Comparison of ENCODE assay signal across 9 cellular contexts in the genomic region with DNA sequence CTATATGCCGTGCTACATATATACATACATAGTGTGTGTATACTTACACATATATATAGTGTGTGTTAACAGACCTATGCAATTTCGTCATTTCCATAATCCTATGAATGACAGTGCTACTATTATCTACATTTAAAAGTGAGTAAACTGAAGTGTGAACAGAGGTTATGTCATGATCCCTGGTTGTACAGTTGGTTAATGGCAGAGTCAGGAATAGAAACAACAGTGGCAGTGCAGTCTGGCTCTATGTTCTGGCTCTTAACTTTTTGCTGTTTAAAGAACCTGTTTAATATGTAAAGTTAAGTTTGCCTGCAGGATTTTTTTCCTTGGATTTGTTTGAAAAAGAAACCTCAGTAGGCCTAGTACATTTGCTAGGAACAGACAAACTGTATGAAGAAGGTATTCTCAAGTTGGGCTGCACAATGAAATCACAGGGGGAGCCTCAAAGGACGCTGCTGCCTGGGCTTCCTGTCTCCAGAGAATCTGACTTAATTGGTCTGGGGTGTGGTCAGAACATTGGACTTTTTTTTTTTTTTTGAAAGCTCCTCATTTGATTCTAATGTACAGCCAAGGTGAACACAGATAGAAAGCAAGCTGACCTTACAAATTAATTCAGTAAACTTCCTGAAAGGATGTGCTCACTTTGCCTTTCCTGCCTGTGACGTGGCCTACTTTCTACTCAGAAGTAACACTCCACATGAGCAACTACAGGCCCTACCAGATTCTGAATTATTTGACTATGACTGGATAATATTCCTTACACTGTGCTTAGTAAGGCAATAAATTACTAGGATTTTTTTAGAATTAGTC. TPM values are rescaled to one million over a fixed set of nuclear protein-coding genes. Genes with fewer than 3 reads are reported as not detected.
DNase-seq lines count a peak whose midpoint lies in the region; ATAC-seq and TF ChIP-seq lines count a peak whose summit lies in the region.
"Had no signal": no experiment of that assay in that cellular context is flagged by ENCODE, and none has a peak within 500 bp of the region (broad histone marks: within the 10 kb centered on the region; RNA-seq: fewer than 3 reads in every experiment).

No MANE protein-coding gene starts in this region.

- H3K4me3 ChIP-seq in left ventricle myocardium inferior (no peak overlapping the region), skeletal muscle satellite cell (ENCODE audit: low read length) (no peak overlapping the region)

- no peaks in the 10 kb centered on the region for H3K27me3 ChIP-seq in left ventricle myocardium inferior (ENCODE audit: low read depth)
- H3K27me3 ChIP-seq in skeletal muscle satellite cell (ENCODE audit: control insufficient read depth, insufficient read depth, low read length), result no peaks in the 10 kb centered on the region
- H3K27me3 ChIP-seq in H9 (ENCODE audit: insufficient read depth, low read length), result no peaks in the 10 kb centered on the region

- H2BK12ac ChIP-seq in H9 (ENCODE audit: insufficient read length, low read depth, low read length), result no peak overlapping the region

- H3K27ac ChIP-seq in left ventricle myocardium inferior (replicated peaks) (peak overlapping the region; percentile 78), H9 (ENCODE audit: insufficient read length, low read depth, low read length) (no peak overlapping the region)

- H3K4me3 Mint-ChIP-seq in H9 (no peak overlapping the region), WTC11 (no peak overlapping the region)

- POLR2A ChIA-PET in WTC11 (lab: Charles Lee), result no interaction called here

- peak; percentile 94 for ATAC-seq in SK-N-SH treated with all-trans-retinoic acid at 6 μM for 48 hours
- no peak for ATAC-seq in WTC11

- H4K91ac ChIP-seq in H9 (ENCODE audit: insufficient read length, low read depth, low read length), result no peak overlapping the region

- H3K4me1 Mint-ChIP-seq in H9 (no peaks in the 10 kb centered on the region), WTC11 (no peaks in the 10 kb centered on the region)

- no peak overlapping the region for H2BK20ac ChIP-seq in H9 (ENCODE audit: low read depth, low read length, poor library complexity, severe bottlenecking)

- no peak overlapping the region for H3K4ac ChIP-seq in H9 (ENCODE audit: low read depth, low read length)

- H3K4me2 ChIP-seq in skeletal muscle satellite cell (ENCODE audit: low read length) (no peak overlapping the region), H9 (ENCODE audit: insufficient read depth, insufficient read length, low read length) (no peak overlapping the region)

- intact Hi-C loops in left ventricle myocardium inferior (cut with micrococcal nuclease), result no loop called here

- DNase-seq in GM03348 (ENCODE audit: low spot score), result peak; percentile 36
- DNase-seq in left ventricle myocardium inferior, result no peak
- DNase-seq in H9, result no peak
- no peak for DNase-seq in NCI-H82 (lab: John Stamatoyannopoulos, UW)
- DNase-seq in WTC11 (ENCODE audit: low spot score), result no peak
- DNase-seq: activated gamma-delta T cell treated with Interleukin-2 at 50 U/mL for 16 hours; effector memory CD4-positive, alpha-beta T cell had no signal

- H4K20me1 ChIP-seq in H9 (ENCODE audit: control insufficient read depth, insufficient read depth, insufficient read length), result no peaks in the 10 kb centered on the region

- H3T11ph ChIP-seq in H9 (ENCODE audit: low read length), result no peak overlapping the region

- H4K5ac ChIP-seq in H9 (ENCODE audit: insufficient read length, low read depth, low read length), result no peak overlapping the region

- H3K23me2 ChIP-seq in H9 (ENCODE audit: insufficient read length, low read depth, low read length, poor library complexity, severe bottlenecking), result no peaks in the 10 kb centered on the region

- no peak overlapping the region for H3K18ac ChIP-seq in H9 (ENCODE audit: insufficient read length, low read depth, low read length)

- no peaks in the 10 kb centered on the region for H3K79me2 ChIP-seq in H9 (ENCODE audit: insufficient read depth, low read length)

- H3K23ac ChIP-seq in H9 (ENCODE audit: insufficient read length, low read depth, low read length), result no peak overlapping the region

- peaks cover 11 to 18% (median 11%) of the 10 kb centered on the region in 3 experiments for H3K36me3 Mint-ChIP-seq in H9 (ENCODE audit: insufficient read depth in 1 of 3, low read depth in 3 of 3)
- peaks cover 23% of the 10 kb centered on the region for H3K36me3 Mint-ChIP-seq in WTC11

- no peak overlapping the region for H2AK5ac ChIP-seq in H9 (ENCODE audit: insufficient read length, low read length)

- TF ChIP-seq CTCF in left ventricle myocardium inferior (IDR thresholded peaks at IDR 0.05; ENCODE audit: borderline replicate concordance), result no peak
- no peak for TF ChIP-seq CTCF in H9 (conservative IDR thresholded peaks at IDR 0.05)
- no peak for TF ChIP-seq CTCF in WTC11 (IDR thresholded peaks at IDR 0.05)

- peaks cover 1% of the 10 kb centered on the region; the same call in 1 of the 2 replicates for H3K27me3 Mint-ChIP-seq in H9 (ENCODE audit: low read depth)
- no peaks in the 10 kb centered on the region; the same call in 1 of the 2 replicates for H3K27me3 Mint-ChIP-seq in WTC11 (ENCODE audit: low read depth)

- no peak overlapping the region for H3K27ac Mint-ChIP-seq in H9
- no peak overlapping the region for H3K27ac Mint-ChIP-seq in WTC11

- no peaks in the 10 kb centered on the region for H3K79me1 ChIP-seq in H9 (ENCODE audit: insufficient read depth, low read depth, low read length, poor library complexity, severe bottlenecking)

- WGBS in H9 (ENCODE audit: extremely low coverage, insufficient read length, low lambda C conversion rate), result no CpG with 5 or more reads among the region's 4 CpGs

- peak overlapping the region; percentile 5 for H3K9ac ChIP-seq in skeletal muscle satellite cell (ENCODE audit: low read depth, low read length)
- no peak overlapping the region for H3K9ac ChIP-seq in H9 (ENCODE audit: extremely low read depth, insufficient read length, low read length)

- no peak overlapping the region for H2BK5ac ChIP-seq in H9 (ENCODE audit: insufficient read length, low read length)

- peaks cover 3% of the 10 kb centered on the region for H3K9me3 ChIP-seq in left ventricle myocardium inferior (replicated peaks)
- H3K9me3 ChIP-seq in skeletal muscle satellite cell (replicated peaks; ENCODE audit: low read length), result no peaks in the 10 kb centered on the region
- H3K9me3 ChIP-seq in H9 (ENCODE audit: control insufficient read depth, low read depth, low read length), result no peaks in the 10 kb centered on the region

- no peak overlapping the region for H2BK120ac ChIP-seq in H9 (ENCODE audit: low read depth, low read length, poor library complexity, severe bottlenecking)

- H3K4me1 ChIP-seq in left ventricle myocardium inferior (peaks cover 36% of the 10 kb centered on the region), skeletal muscle satellite cell (ENCODE audit: control insufficient read depth, insufficient read depth, low read length) (peaks cover 16% of the 10 kb centered on the region), H9 (ENCODE audit: insufficient read depth, low read length) (no peaks in the 10 kb centered on the region)

- no peak overlapping the region for H3K56ac ChIP-seq in H9 (ENCODE audit: insufficient read length, low read depth, low read length)

- H2BK15ac ChIP-seq in H9 (ENCODE audit: low read depth, low read length), result no peak overlapping the region

- CTCF ChIA-PET in WTC11 (lab: Charles Lee), result no interaction called here

- H3K36me3 ChIP-seq in left ventricle myocardium inferior (no peaks in the 10 kb centered on the region), skeletal muscle satellite cell (ENCODE audit: insufficient read depth, low read length) (no peaks in the 10 kb centered on the region)

- H2AFZ ChIP-seq in H9 (ENCODE audit: low read length), result no peak overlapping the region

- no peak overlapping the region for H3K14ac ChIP-seq in H9 (ENCODE audit: insufficient read depth, low read length)

- peaks cover 23 to 24% of the 10 kb centered on the region in 2 experiments for H3K9me3 Mint-ChIP-seq in H9
- peaks cover 28% of the 10 kb centered on the region for H3K9me3 Mint-ChIP-seq in WTC11

- no peak overlapping the region for H4K8ac ChIP-seq in H9 (replicated peaks; ENCODE audit: insufficient read length, low read depth, low read length)

TF ChIP-seq in SK-N-SH treated with all-trans-retinoic acid at 6 μM for 48 hours, 23 proteins besides CTCF, POLR2A, EP300 and RAD21 (continues in another document):
- TF ChIP-seq TCF4 (CRISPR knock-in tag; IDR thresholded peaks at IDR 0.05; ENCODE audit: borderline replicate concordance), result no peak
- TF ChIP-seq ISL1 (CRISPR knock-in tag; IDR thresholded peaks at IDR 0.05), result peak; percentile 41

TF ChIP-seq in WTC11, 78 proteins besides CTCF, POLR2A, EP300 and RAD21 (continues in another document):
- TF ChIP-seq IRF2 (CRISPR knock-in tag; IDR thresholded peaks at IDR 0.05; ENCODE audit: borderline replicate concordance, low read depth), result no peak
- TF ChIP-seq, protein P1, sequence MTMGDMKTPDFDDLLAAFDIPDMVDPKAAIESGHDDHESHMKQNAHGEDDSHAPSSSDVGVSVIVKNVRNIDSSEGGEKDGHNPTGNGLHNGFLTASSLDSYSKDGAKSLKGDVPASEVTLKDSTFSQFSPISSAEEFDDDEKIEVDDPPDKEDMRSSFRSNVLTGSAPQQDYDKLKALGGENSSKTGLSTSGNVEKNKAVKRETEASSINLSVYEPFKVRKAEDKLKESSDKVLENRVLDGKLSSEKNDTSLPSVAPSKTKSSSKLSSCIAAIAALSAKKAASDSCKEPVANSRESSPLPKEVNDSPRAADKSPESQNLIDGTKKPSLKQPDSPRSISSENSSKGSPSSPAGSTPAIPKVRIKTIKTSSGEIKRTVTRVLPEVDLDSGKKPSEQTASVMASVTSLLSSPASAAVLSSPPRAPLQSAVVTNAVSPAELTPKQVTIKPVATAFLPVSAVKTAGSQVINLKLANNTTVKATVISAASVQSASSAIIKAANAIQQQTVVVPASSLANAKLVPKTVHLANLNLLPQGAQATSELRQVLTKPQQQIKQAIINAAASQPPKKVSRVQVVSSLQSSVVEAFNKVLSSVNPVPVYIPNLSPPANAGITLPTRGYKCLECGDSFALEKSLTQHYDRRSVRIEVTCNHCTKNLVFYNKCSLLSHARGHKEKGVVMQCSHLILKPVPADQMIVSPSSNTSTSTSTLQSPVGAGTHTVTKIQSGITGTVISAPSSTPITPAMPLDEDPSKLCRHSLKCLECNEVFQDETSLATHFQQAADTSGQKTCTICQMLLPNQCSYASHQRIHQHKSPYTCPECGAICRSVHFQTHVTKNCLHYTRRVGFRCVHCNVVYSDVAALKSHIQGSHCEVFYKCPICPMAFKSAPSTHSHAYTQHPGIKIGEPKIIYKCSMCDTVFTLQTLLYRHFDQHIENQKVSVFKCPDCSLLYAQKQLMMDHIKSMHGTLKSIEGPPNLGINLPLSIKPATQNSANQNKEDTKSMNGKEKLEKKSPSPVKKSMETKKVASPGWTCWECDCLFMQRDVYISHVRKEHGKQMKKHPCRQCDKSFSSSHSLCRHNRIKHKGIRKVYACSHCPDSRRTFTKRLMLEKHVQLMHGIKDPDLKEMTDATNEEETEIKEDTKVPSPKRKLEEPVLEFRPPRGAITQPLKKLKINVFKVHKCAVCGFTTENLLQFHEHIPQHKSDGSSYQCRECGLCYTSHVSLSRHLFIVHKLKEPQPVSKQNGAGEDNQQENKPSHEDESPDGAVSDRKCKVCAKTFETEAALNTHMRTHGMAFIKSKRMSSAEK (CRISPR knock-in tag; IDR thresholded peaks at IDR 0.05; ENCODE audit: borderline replicate concordance), result no peak

RNA-seq across cellular contexts. Expression of gene PLCB1, which starts 29.4 kb away (rescaled TPM):
- 6.0 TPM for total RNA-seq in left ventricle myocardium inferior
- total RNA-seq in skeletal muscle satellite cell (2012; rRNA removed), result 14.0 and 16.7 TPM in 2 replicates
- 11.1 and 11.5 TPM in 2 replicates for total RNA-seq in H9 (2021)
- 11.3 to 18.5 TPM (median 17.5 TPM) in 3 replicates for total RNA-seq in WTC11 (2021)
